In genomic region chr16:74439685-74440084, GRCh38 we compare ENCODE assay signal across 12 cellular contexts. TPM values are rescaled to one million over a fixed set of nuclear protein-coding genes. Genes with fewer than 3 reads are reported as not detected.
"Had no signal": no experiment of that assay in that cellular context is flagged by ENCODE, and none has a peak within 500 bp of the region (broad histone marks: within the 10 kb centered on the region; RNA-seq: fewer than 3 reads in every experiment).

No MANE protein-coding gene starts in this region.

- H3K9me3 ChIP-seq: suprapubic skin had no signal

- H3K4me1 ChIP-seq: breast epithelium had no signal

- H3K27ac ChIP-seq: breast epithelium, dorsolateral prefrontal cortex, suprapubic skin had no signal

- H3K9me3 Mint-ChIP-seq: activated T-cell treated with anti-CD3 and anti-CD28 coated beads, Interleukin-2, amount 50 U/mL, for 4 hours had no signal

- H3K4me3 Mint-ChIP-seq: activated CD8-positive, alpha-beta memory T cell treated with anti-CD3 and anti-CD28 coated beads, Interleukin-2, amount 10 ng/mL, durations not matched to agents 7 days and 5 days; activated T-cell treated with anti-CD3 and anti-CD28 coated beads, Interleukin-2, amount 50 U/mL, for 4 hours had no signal

- H3K36me3 ChIP-seq: breast epithelium, suprapubic skin had no signal

- H3K4me3 ChIP-seq: breast epithelium, dorsolateral prefrontal cortex, suprapubic skin had no signal

- H3K27me3 ChIP-seq: breast epithelium, dorsolateral prefrontal cortex, suprapubic skin had no signal

- DNase-seq: activated CD4-positive, alpha-beta T cell treated with anti-CD3 and anti-CD28 coated beads for 48 hours; activated CD8-positive, alpha-beta memory T cell treated with anti-CD3 and anti-CD28 coated beads, Interleukin-2, amount 10 ng/mL, durations not matched to agents 7 days and 5 days; activated effector memory CD4-positive, alpha-beta T cell treated with anti-CD3 and anti-CD28 coated beads, Interleukin-2, amount 50 U/mL, for 16 hours; activated T-cell treated with anti-CD3 and anti-CD28 coated beads, Interleukin-2, amount 50 U/mL, for 4 hours; dorsolateral prefrontal cortex; hypothalamus; stimulated activated CD4-positive, alpha-beta T cell treated with anti-CD3 and anti-CD28 coated beads, Interleukin-12 subunit alpha, Interleukin-12 subunit beta, amount 100 ng/mL, for 4 hours; stimulated activated naive CD4-positive, alpha-beta T cell; T1000 had no signal

- ATAC-seq: activated CD8-positive, alpha-beta memory T cell treated with anti-CD3 and anti-CD28 coated beads, Interleukin-2, amount 10 ng/mL, durations not matched to agents 7 days and 5 days; activated T-cell treated with anti-CD3 and anti-CD28 coated beads, Interleukin-2, amount 50 U/mL, for 4 hours had no signal

RNA-seq across cellular contexts. Expression of gene CLEC18B, which starts 18.4 kb away (rescaled TPM):
- total RNA-seq: pulmonary artery endothelial cell had no signal
